ENCODE assay signal across 1 cellular context in genomic region chr17:75995385-75995925, GRCh38.
TF ChIP-seq lines count a peak whose summit lies in the region.

No MANE protein-coding gene starts in this region.

TF ChIP-seq in HepG2, 621 proteins besides CTCF, POLR2A, EP300 and RAD21 (continued from another document and continues in another):
- TF ChIP-seq PAXIP1 (CRISPR knock-in tag; conservative IDR thresholded peaks at IDR 0.05) = peak; percentile 56
- no peak for TF ChIP-seq SP1 (IDR thresholded peaks at IDR 0.05)
- TF ChIP-seq SP1 (CRISPR knock-in tag; IDR thresholded peaks at IDR 0.05) = no peak
- no peak for TF ChIP-seq ZNF749 (CRISPR knock-in tag; IDR thresholded peaks at IDR 0.05; ENCODE audit: borderline replicate concordance)
- TF ChIP-seq AGO2 (optimal IDR thresholded peaks at IDR 0.05; ENCODE audit: low read depth, low read length) = no peak
- no peak for TF ChIP-seq E2F2 (CRISPR knock-in tag; IDR thresholded peaks at IDR 0.05; ENCODE audit: borderline replicate concordance)
- no peak for TF ChIP-seq CAMTA2 (CRISPR knock-in tag; IDR thresholded peaks at IDR 0.05; ENCODE audit: borderline replicate concordance)
- no peak for TF ChIP-seq KLF12 (CRISPR knock-in tag; IDR thresholded peaks at IDR 0.05; ENCODE audit: borderline replicate concordance)
- TF ChIP-seq ZKSCAN5 (CRISPR knock-in tag; IDR thresholded peaks at IDR 0.05) = no peak
- no peak for TF ChIP-seq GATA4 (IDR thresholded peaks at IDR 0.05; ENCODE audit: borderline replicate concordance, low read depth)
- no peak for TF ChIP-seq ZUFSP (CRISPR knock-in tag; IDR thresholded peaks at IDR 0.05; ENCODE audit: borderline replicate concordance)
- TF ChIP-seq THAP9 (CRISPR knock-in tag; IDR thresholded peaks at IDR 0.05; ENCODE audit: borderline replicate concordance) = no peak
- no peak for TF ChIP-seq CBX2 (IDR thresholded peaks at IDR 0.05; ENCODE audit: low read depth, low read length)
- TF ChIP-seq CBX2 (CRISPR knock-in tag; IDR thresholded peaks at IDR 0.05; ENCODE audit: low read depth) = no peak
- no peak for TF ChIP-seq ZNF121 (CRISPR knock-in tag; IDR thresholded peaks at IDR 0.05)
- no peak for TF ChIP-seq ZNF691 (CRISPR knock-in tag; IDR thresholded peaks at IDR 0.05; ENCODE audit: borderline replicate concordance, low read depth)
- no peak for TF ChIP-seq ZNF644 (CRISPR knock-in tag; IDR thresholded peaks at IDR 0.05; ENCODE audit: low read depth)
- no peak for TF ChIP-seq ATF4 (CRISPR knock-in tag; IDR thresholded peaks at IDR 0.05)
- no peak for TF ChIP-seq FOXK2 (IDR thresholded peaks at IDR 0.05)
- TF ChIP-seq CHCHD3 (CRISPR knock-in tag; IDR thresholded peaks at IDR 0.05) = 0 out of 2 replicates have a peak, but pooled peaks have one; percentile 30
- no peak for TF ChIP-seq ZBTB21 (CRISPR knock-in tag; IDR thresholded peaks at IDR 0.05)
- TF ChIP-seq ZFP82 (CRISPR knock-in tag; IDR thresholded peaks at IDR 0.05; ENCODE audit: borderline replicate concordance) = no peak
- no peak for TF ChIP-seq GMEB1 (CRISPR knock-in tag; IDR thresholded peaks at IDR 0.05; ENCODE audit: borderline replicate concordance)
- TF ChIP-seq HNRNPLL (IDR thresholded peaks at IDR 0.05; ENCODE audit: low read depth, low read length, poor library complexity, severe bottlenecking) = no peak
- 0 out of 2 replicates have a peak, but pooled peaks have one; percentile 14 for TF ChIP-seq CBX5 (CRISPR knock-in tag; IDR thresholded peaks at IDR 0.05; ENCODE audit: borderline replicate concordance)
- no peak for TF ChIP-seq FOSL2 (CRISPR knock-in tag; IDR thresholded peaks at IDR 0.05)
- no peak for TF ChIP-seq ZBTB46 (CRISPR knock-in tag; IDR thresholded peaks at IDR 0.05; ENCODE audit: borderline replicate concordance)
- TF ChIP-seq RBM39 (IDR thresholded peaks at IDR 0.05; ENCODE audit: low read depth, low read length, poor library complexity, severe bottlenecking) = no peak
- TF ChIP-seq ZNF383 (CRISPR knock-in tag; IDR thresholded peaks at IDR 0.05; ENCODE audit: borderline replicate concordance) = no peak
- no peak for TF ChIP-seq TMF1 (CRISPR knock-in tag; IDR thresholded peaks at IDR 0.05; ENCODE audit: low read depth)
- no peak for TF ChIP-seq ZNF589 (CRISPR knock-in tag; conservative IDR thresholded peaks at IDR 0.05)
- TF ChIP-seq ZNF772 (CRISPR knock-in tag; IDR thresholded peaks at IDR 0.05) = 0 out of 2 replicates have a peak, but pooled peaks have one; percentile 37
- TF ChIP-seq MIER3 (CRISPR knock-in tag; IDR thresholded peaks at IDR 0.05; ENCODE audit: borderline replicate concordance) = no peak
- no peak for TF ChIP-seq ZXDC (CRISPR knock-in tag; IDR thresholded peaks at IDR 0.05)
- no peak for TF ChIP-seq ZBED4 (CRISPR knock-in tag; IDR thresholded peaks at IDR 0.05; ENCODE audit: borderline replicate concordance)
